31 cellular contexts compared by ENCODE assay signal in the genomic region with DNA sequence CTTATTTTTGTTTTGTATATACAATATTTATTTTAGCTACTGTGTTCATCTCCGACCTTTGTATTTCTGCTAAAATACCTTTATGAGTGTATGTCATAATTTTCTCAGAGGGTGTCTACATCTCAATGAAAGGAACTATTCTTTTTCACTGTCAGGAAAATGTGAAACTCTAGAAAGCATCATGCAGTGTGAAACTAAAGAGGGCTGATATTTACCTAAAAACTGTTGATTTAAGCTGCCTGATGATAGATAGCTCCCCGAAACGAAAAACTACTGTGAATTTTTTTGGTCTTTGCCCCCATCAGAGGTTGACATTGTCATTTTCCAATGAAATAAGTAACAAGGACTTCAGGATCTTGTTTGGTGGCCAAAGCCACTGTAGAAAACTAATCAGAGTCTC. TPM values are rescaled to one million over a fixed set of nuclear protein-coding genes. Genes with fewer than 3 reads are reported as not detected.
"Had no signal": no experiment of that assay in that cellular context is flagged by ENCODE, and none has a peak within 500 bp of the region (broad histone marks: within the 10 kb centered on the region; RNA-seq: fewer than 3 reads in every experiment).

No MANE protein-coding gene starts in this region.

- FAIRE-seq: colon, endometrium, endothelial cell of umbilical vein had no signal

- H3K36me3 ChIP-seq: esophagus squamous epithelium, gastroesophageal sphincter had no signal

- ATAC-seq: activated CD4-positive, alpha-beta T cell treated with anti-CD3 and anti-CD28 coated beads for 36 hours; activated naive CD4-positive, alpha-beta T cell treated with anti-CD3 and anti-CD28 coated beads, Interleukin-2, amount 50 U/mL, for 72 hours; activated T-cell treated with anti-CD3 and anti-CD28 coated beads, Interleukin-2, amount 50 U/mL, for 72 hours; body of pancreas; gastroesophageal sphincter; heart right ventricle had no signal

- H3K27ac ChIP-seq: body of pancreas, epithelial cell of prostate, esophagus squamous epithelium, gastroesophageal sphincter, heart right ventricle, hepatocyte had no signal

- H3K79me2 ChIP-seq: hepatocyte had no signal

- H3K4me3 ChIP-seq: body of pancreas, esophagus squamous epithelium, gastroesophageal sphincter, heart right ventricle, hepatocyte had no signal

- H3K4me2 ChIP-seq: hepatocyte had no signal

- H3K27me3 ChIP-seq: body of pancreas, esophagus squamous epithelium, gastroesophageal sphincter, heart right ventricle, hepatocyte had no signal

- H3K9me3 ChIP-seq: body of pancreas had no signal

- H3K4me1 ChIP-seq: body of pancreas, esophagus squamous epithelium, gastroesophageal sphincter, heart right ventricle had no signal

- H2AFZ ChIP-seq: hepatocyte had no signal

- DNase-seq: activated CD4-positive, alpha-beta memory T cell treated with anti-CD3 and anti-CD28 coated beads, Interleukin-2, amount 10 ng/mL, durations not matched to agents 7 days and 5 days; activated CD4-positive, alpha-beta T cell treated with anti-CD3 and anti-CD28 coated beads for 36 hours; activated CD4-positive, alpha-beta T cell treated with anti-CD3 and anti-CD28 coated beads, Interleukin-2, amount 10 ng/mL, durations not matched to agents 24 days and 14 days; activated CD4-positive, alpha-beta T cell treated with anti-CD3 and anti-CD28 coated beads, Interleukin-2, amount 50 U/mL, for 4 hours; activated CD4-positive, CD25-positive, alpha-beta regulatory T cell; activated CD4-positive, CD25-positive, alpha-beta regulatory T cell treated with anti-CD3 and anti-CD28 coated beads, Interleukin-2, amount 50 U/mL, for 72 hours; activated CD8-positive, alpha-beta memory T cell treated with anti-CD3 and anti-CD28 coated beads, Interleukin-2, amount 50 U/mL, for 48 hours; activated gamma-delta T cell; activated naive CD4-positive, alpha-beta T cell; activated naive CD4-positive, alpha-beta T cell treated with anti-CD3 and anti-CD28 coated beads, Interleukin-2, amount 10 ng/mL, durations not matched to agents 7 days and 5 days; activated naive CD8-positive, alpha-beta T cell treated with anti-CD3 and anti-CD28 coated beads, Interleukin-2, amount 10 ng/mL, durations not matched to agents 7 days and 5 days; activated T-cell treated with anti-CD3 and anti-CD28 coated beads for 4 hours; activated T-cell treated with anti-CD3 and anti-CD28 coated beads, Interleukin-2, amount 50 U/mL, for 24 hours; activated T-cell treated with anti-CD3 and anti-CD28 coated beads, Interleukin-2, amount 50 U/mL, for 72 hours; amniotic stem cell; anterior cingulate cortex; body of pancreas; caudate nucleus; cortex of kidney; dermis blood vessel endothelial cell; effector CD4-positive, alpha-beta T cell; esophagus squamous epithelium; foreskin melanocyte; heart right ventricle had no signal

RNA-seq across cellular contexts. Expression of a gene that starts 38.8 kb away (rescaled TPM):
- total RNA-seq: activated CD4-positive, alpha-beta T cell treated with anti-CD3 and anti-CD28 coated beads, Interleukin-2, amount 10 ng/mL, durations not matched to agents 24 days and 14 days; dermis blood vessel endothelial cell had no signal
